In genomic region chr4:24845884-24846283, GRCh38 we compare ENCODE assay signal across 29 cellular contexts. TPM values are rescaled to one million over a fixed set of nuclear protein-coding genes. Genes with fewer than 3 reads are reported as not detected.
"Had no signal": no experiment of that assay in that cellular context is flagged by ENCODE, and none has a peak within 500 bp of the region (broad histone marks: within the 10 kb centered on the region; RNA-seq: fewer than 3 reads in every experiment).

No MANE protein-coding gene starts in this region.

- H3K4me2 ChIP-seq: hepatocyte had no signal

- H3K79me2 ChIP-seq: hepatocyte had no signal

- FAIRE-seq: colon had no signal

- H3K9me3 ChIP-seq: ascending aorta, esophagus muscularis mucosa, gastrocnemius medialis, heart right ventricle had no signal

- ATAC-seq: activated naive CD4-positive, alpha-beta T cell treated with anti-CD3 and anti-CD28 coated beads, Interleukin-2, amount 50 U/mL, for 72 hours; activated T-cell treated with anti-CD3 and anti-CD28 coated beads, Interleukin-2, amount 50 U/mL, for 72 hours; effector memory CD8-positive, alpha-beta T cell; foreskin keratinocyte; gastrocnemius medialis; heart right ventricle; T-helper 17 cell had no signal

- H3K4me3 ChIP-seq: ascending aorta, esophagus muscularis mucosa, gastrocnemius medialis, heart right ventricle, hepatocyte had no signal

- H3K27ac ChIP-seq: ascending aorta, esophagus muscularis mucosa, foreskin keratinocyte, gastrocnemius medialis, heart right ventricle, hepatocyte had no signal

- H3K36me3 ChIP-seq: ascending aorta had no signal

- DNase-seq: activated CD4-positive, alpha-beta memory T cell treated with anti-CD3 and anti-CD28 coated beads, Interleukin-2, amount 10 ng/mL, durations not matched to agents 7 days and 5 days; activated CD4-positive, alpha-beta T cell treated with anti-CD3 and anti-CD28 coated beads for 1 hour; activated CD4-positive, alpha-beta T cell treated with anti-CD3 and anti-CD28 coated beads for 4 hours; activated CD4-positive, alpha-beta T cell treated with anti-CD3 and anti-CD28 coated beads, Interleukin-2, amount 10 ng/mL, durations not matched to agents 7 days and 5 days; activated CD4-positive, alpha-beta T cell treated with anti-CD3 and anti-CD28 coated beads, Interleukin-2, amount 50 U/mL, for 4 hours; activated CD8-positive, alpha-beta memory T cell treated with anti-CD3 and anti-CD28 coated beads, Interleukin-2, amount 50 U/mL, for 48 hours; activated gamma-delta T cell; activated naive CD4-positive, alpha-beta T cell; activated naive CD4-positive, alpha-beta T cell treated with anti-CD3 and anti-CD28 coated beads, Interleukin-2, amount 10 ng/mL, durations not matched to agents 7 days and 5 days; activated naive CD8-positive, alpha-beta T cell treated with anti-CD3 and anti-CD28 coated beads, Interleukin-2, amount 10 ng/mL, durations not matched to agents 7 days and 5 days; activated T-cell treated with anti-CD3 and anti-CD28 coated beads for 4 hours; activated T-cell treated with anti-CD3 and anti-CD28 coated beads, Interleukin-2, amount 50 U/mL, for 24 hours; activated T-cell treated with anti-CD3 and anti-CD28 coated beads, Interleukin-2, amount 50 U/mL, for 72 hours; caudate nucleus; cortex of kidney; dermis blood vessel endothelial cell; effector CD4-positive, alpha-beta T cell; effector memory CD8-positive, alpha-beta T cell; erythroblast; foreskin keratinocyte; gastrocnemius medialis; heart right ventricle; T-helper 17 cell; T1000 had no signal

- H3K27me3 ChIP-seq: ascending aorta, esophagus muscularis mucosa, foreskin keratinocyte, gastrocnemius medialis, heart right ventricle, hepatocyte had no signal

- H2AFZ ChIP-seq: hepatocyte had no signal

RNA-seq across cellular contexts. Expression of gene SOD3, which starts 50.5 kb away (rescaled TPM):
- total RNA-seq: activated CD4-positive, alpha-beta memory T cell treated with anti-CD3 and anti-CD28 coated beads, Interleukin-2, amount 10 ng/mL, durations not matched to agents 7 days and 5 days; activated CD4-positive, alpha-beta T cell treated with anti-CD3 and anti-CD28 coated beads, Interleukin-2, amount 10 ng/mL, durations not matched to agents 7 days and 5 days; activated naive CD4-positive, alpha-beta T cell treated with anti-CD3 and anti-CD28 coated beads, Interleukin-2, amount 50 U/mL, for 72 hours; activated naive CD8-positive, alpha-beta T cell treated with anti-CD3 and anti-CD28 coated beads, Interleukin-2, amount 10 ng/mL, durations not matched to agents 7 days and 5 days; activated T-cell treated with anti-CD3 and anti-CD28 coated beads, Interleukin-2, amount 50 U/mL, for 72 hours; dermis blood vessel endothelial cell; foreskin keratinocyte; T-helper 17 cell had no signal
